31 cellular contexts compared by ENCODE assay signal in the genomic region with DNA sequence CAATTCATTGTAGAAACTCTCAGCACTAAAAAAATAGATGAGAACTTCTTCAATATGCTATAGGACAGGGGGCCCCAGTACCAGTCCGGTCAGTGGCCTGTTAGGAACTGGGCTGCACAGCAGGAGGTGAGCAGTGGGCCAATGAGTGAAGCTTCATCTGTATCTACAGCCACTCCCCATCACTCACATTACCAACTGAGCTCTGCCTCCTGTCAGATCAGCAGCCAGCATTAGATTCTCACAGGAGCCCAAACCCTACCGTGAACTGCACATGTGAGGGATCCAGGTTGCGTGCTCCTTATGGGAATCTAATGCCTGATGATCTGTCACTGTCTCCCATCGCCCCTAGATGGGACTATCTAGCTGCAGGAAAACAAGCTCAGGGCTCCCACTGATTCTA. TPM values are rescaled to one million over a fixed set of nuclear protein-coding genes. Genes with fewer than 3 reads are reported as not detected.
"Had no signal": no experiment of that assay in that cellular context is flagged by ENCODE, and none has a peak within 500 bp of the region (broad histone marks: within the 10 kb centered on the region; RNA-seq: fewer than 3 reads in every experiment).

No MANE protein-coding gene starts in this region.

- H3K79me2 ChIP-seq: parathyroid adenoma had no signal

- H3K9me3 ChIP-seq: breast epithelium, esophagus squamous epithelium, heart right ventricle, right atrium auricular region, thyroid gland, upper lobe of right lung had no signal

- DNase-seq: activated CD4-positive, alpha-beta T cell treated with anti-CD3 and anti-CD28 coated beads for 48 hours; activated CD4-positive, alpha-beta T cell treated with anti-CD3 and anti-CD28 coated beads, Interleukin-2, amount 50 U/mL, for 48 hours; activated naive CD8-positive, alpha-beta T cell treated with anti-CD3 and anti-CD28 coated beads, Interleukin-2, amount 50 U/mL, for 24 hours; activated T-cell treated with anti-CD3 and anti-CD28 coated beads, Interleukin-2, amount 50 U/mL, for 4 hours; central memory CD4-positive, alpha-beta T cell; esophagus squamous epithelium; foreskin melanocyte; heart right ventricle; left cardiac atrium; left ventricle myocardium superior; mammary epithelial cell; midbrain; naive thymus-derived CD4-positive, alpha-beta T cell; nucleus accumbens; stimulated activated CD4-positive, alpha-beta T cell treated with anti-CD3 and anti-CD28 coated beads, Interleukin-1b, Interleukin-23, amount 100 ng/mL, for 48 hours; stimulated activated CD4-positive, alpha-beta T cell treated with anti-CD3 and anti-CD28 coated beads, Interleukin-4, amount 100 ng/mL, for 4 hours; stimulated activated CD8-positive, alpha-beta memory T cell treated with anti-CD3 and anti-CD28 coated beads, Interleukin-4, amount 100 ng/mL, for 48 hours; stimulated activated naive CD8-positive, alpha-beta T cell treated with anti-CD3 and anti-CD28 coated beads, Interleukin-15, amount 100 ng/mL, for 72 hours; substantia nigra; thyroid gland; upper lobe of right lung had no signal

- H3K9ac ChIP-seq: parathyroid adenoma had no signal

- H3K27ac Mint-ChIP-seq: activated naive CD4-positive, alpha-beta T cell treated with anti-CD3 and anti-CD28 coated beads, Interleukin-2, amount 50 U/mL, for 24 hours; activated naive CD8-positive, alpha-beta T cell treated with anti-CD3 and anti-CD28 coated beads, Interleukin-2, amount 50 U/mL, for 24 hours; activated T-helper 17 cell treated with anti-CD3 and anti-CD28 coated beads, Interleukin-2, amount 50 U/mL, for 72 hours; dendritic cell treated with granulocyte-macrophage colony-stimulating factor and Interleukin-4, amounts not matched to agents 40 ng/mL and 50 ng/mL, for 4 days; naive thymus-derived CD4-positive, alpha-beta T cell; stimulated activated memory B cell treated with anti-CD40 and anti-IgM and Interleukin-4, amounts not matched to agents 10 μg/mL and 1 μg/mL and 100 μg/mL, for 72 hours; stimulated activated naive CD8-positive, alpha-beta T cell treated with anti-CD3 and anti-CD28 coated beads, Interleukin-15, amount 100 ng/mL, for 72 hours had no signal

- H2AFZ ChIP-seq: parathyroid adenoma had no signal

- ATAC-seq: activated CD4-positive, CD25-positive, alpha-beta regulatory T cell treated with anti-CD3 and anti-CD28 coated beads, Interleukin-2, amount 50 U/mL, for 24 hours; activated naive CD8-positive, alpha-beta T cell treated with anti-CD3 and anti-CD28 coated beads, Interleukin-2, amount 50 U/mL, for 24 hours; activated T-cell treated with anti-CD3 and anti-CD28 coated beads, Interleukin-2, amount 50 U/mL, for 4 hours; activated T-helper 17 cell treated with anti-CD3 and anti-CD28 coated beads, Interleukin-2, amount 50 U/mL, for 72 hours; heart right ventricle; left cardiac atrium; left ventricle myocardium superior; naive thymus-derived CD4-positive, alpha-beta T cell; stimulated activated memory B cell treated with anti-CD40 and anti-IgM and Interleukin-4, amounts not matched to agents 10 μg/mL and 1 μg/mL and 100 μg/mL, for 72 hours; stimulated activated naive CD8-positive, alpha-beta T cell treated with anti-CD3 and anti-CD28 coated beads, Interleukin-15, amount 100 ng/mL, for 72 hours; upper lobe of right lung had no signal

- H3K4me1 ChIP-seq: breast epithelium, parathyroid adenoma, right atrium auricular region, thyroid gland, upper lobe of right lung had no signal

- H3K4me2 ChIP-seq: smooth muscle cell had no signal

- H3K27me3 ChIP-seq: breast epithelium, right atrium auricular region, thyroid gland, upper lobe of right lung had no signal

- H3K4me1 Mint-ChIP-seq: activated naive CD4-positive, alpha-beta T cell treated with anti-CD3 and anti-CD28 coated beads, Interleukin-2, amount 50 U/mL, for 24 hours; activated T-helper 17 cell treated with anti-CD3 and anti-CD28 coated beads, Interleukin-2, amount 50 U/mL, for 72 hours; stimulated activated memory B cell treated with anti-CD40 and anti-IgM and Interleukin-4, amounts not matched to agents 10 μg/mL and 1 μg/mL and 100 μg/mL, for 72 hours; stimulated activated naive CD8-positive, alpha-beta T cell treated with anti-CD3 and anti-CD28 coated beads, Interleukin-15, amount 100 ng/mL, for 72 hours had no signal

- H3K36me3 Mint-ChIP-seq: activated naive CD4-positive, alpha-beta T cell treated with anti-CD3 and anti-CD28 coated beads, Interleukin-2, amount 50 U/mL, for 24 hours; naive thymus-derived CD4-positive, alpha-beta T cell; stimulated activated memory B cell treated with anti-CD40 and anti-IgM and Interleukin-4, amounts not matched to agents 10 μg/mL and 1 μg/mL and 100 μg/mL, for 72 hours had no signal

- H3K9me3 Mint-ChIP-seq: activated naive CD4-positive, alpha-beta T cell treated with anti-CD3 and anti-CD28 coated beads, Interleukin-2, amount 50 U/mL, for 24 hours; activated naive CD8-positive, alpha-beta T cell treated with anti-CD3 and anti-CD28 coated beads, Interleukin-2, amount 50 U/mL, for 24 hours; activated T-helper 17 cell treated with anti-CD3 and anti-CD28 coated beads, Interleukin-2, amount 50 U/mL, for 72 hours; dendritic cell treated with granulocyte-macrophage colony-stimulating factor and Interleukin-4, amounts not matched to agents 40 ng/mL and 50 ng/mL, for 4 days; stimulated activated memory B cell treated with anti-CD40 and anti-IgM and Interleukin-4, amounts not matched to agents 10 μg/mL and 1 μg/mL and 100 μg/mL, for 72 hours; stimulated activated naive CD8-positive, alpha-beta T cell treated with anti-CD3 and anti-CD28 coated beads, Interleukin-15, amount 100 ng/mL, for 72 hours had no signal

- H3K4me3 ChIP-seq: breast epithelium, esophagus squamous epithelium, heart right ventricle, right atrium auricular region, smooth muscle cell, thyroid gland, upper lobe of right lung had no signal

- H3K27ac ChIP-seq: breast epithelium, esophagus squamous epithelium, heart right ventricle, parathyroid adenoma, right atrium auricular region, thyroid gland, upper lobe of right lung had no signal

- H3K4me3 Mint-ChIP-seq: activated naive CD4-positive, alpha-beta T cell treated with anti-CD3 and anti-CD28 coated beads, Interleukin-2, amount 50 U/mL, for 24 hours; activated naive CD8-positive, alpha-beta T cell treated with anti-CD3 and anti-CD28 coated beads, Interleukin-2, amount 50 U/mL, for 24 hours; activated T-cell treated with anti-CD3 and anti-CD28 coated beads, Interleukin-2, amount 50 U/mL, for 4 hours; activated T-helper 17 cell treated with anti-CD3 and anti-CD28 coated beads, Interleukin-2, amount 50 U/mL, for 72 hours; dendritic cell treated with granulocyte-macrophage colony-stimulating factor and Interleukin-4, amounts not matched to agents 40 ng/mL and 50 ng/mL, for 4 days; naive thymus-derived CD4-positive, alpha-beta T cell; stimulated activated memory B cell treated with anti-CD40 and anti-IgM and Interleukin-4, amounts not matched to agents 10 μg/mL and 1 μg/mL and 100 μg/mL, for 72 hours; stimulated activated naive CD8-positive, alpha-beta T cell treated with anti-CD3 and anti-CD28 coated beads, Interleukin-15, amount 100 ng/mL, for 72 hours had no signal

- H3K36me3 ChIP-seq: breast epithelium, right atrium auricular region, thyroid gland had no signal

RNA-seq across cellular contexts. Expression of a gene that starts 15.7 kb away (rescaled TPM):
- total RNA-seq: activated T-cell treated with anti-CD3 and anti-CD28 coated beads, Interleukin-2, amount 50 U/mL, for 4 hours; activated T-helper 17 cell treated with anti-CD3 and anti-CD28 coated beads, Interleukin-2, amount 50 U/mL, for 72 hours; naive thymus-derived CD4-positive, alpha-beta T cell; T-helper 1 cell treated with Interleukin-12 subunit alpha and Interleukin-12 subunit beta and Interleukin-4 antibody, amounts not matched to agents 30 ng/mL and 1 ng/mL, for 36 hours had no signal
- polyA plus RNA-seq: naive thymus-derived CD4-positive, alpha-beta T cell; smooth muscle cell had no signal
